11 cellular contexts compared by ENCODE assay signal in genomic region chr6:155493026-155493693, GRCh38. TPM values are rescaled to one million over a fixed set of nuclear protein-coding genes. Genes with fewer than 3 reads are reported as not detected.
DNase-seq lines count a peak whose midpoint lies in the region; ATAC-seq and TF ChIP-seq lines count a peak whose summit lies in the region.
"Had no signal": no experiment of that assay in that cellular context is flagged by ENCODE, and none has a peak within 500 bp of the region (broad histone marks: within the 10 kb centered on the region; RNA-seq: fewer than 3 reads in every experiment).

No MANE protein-coding gene starts in this region.

- peaks cover 42% of the 10 kb centered on the region for H3F3A ChIP-seq in SK-N-SH (replicated peaks; ENCODE audit: insufficient read depth)

- no peak overlapping the region for H3K4me3 Mint-ChIP-seq in stimulated activated effector memory CD8-positive, alpha-beta T cell treated with anti-CD3 and anti-CD28 coated beads, Interleukin-12 subunit alpha, Interleukin-12 subunit beta, amount 100 ng/mL, for 72 hours
- H3K4me3 Mint-ChIP-seq: central memory CD8-positive, alpha-beta T cell; natural killer cell treated with Interleukin-12 subunit alpha and Interleukin-12 subunit beta and Interleukin-15 and Interleukin-18, amount 100 ng/mL, for 72 hours had no signal

- H3K9me3 Mint-ChIP-seq in stimulated activated effector memory CD8-positive, alpha-beta T cell treated with anti-CD3 and anti-CD28 coated beads, Interleukin-12 subunit alpha, Interleukin-12 subunit beta, amount 100 ng/mL, for 72 hours: peaks cover 4% of the 10 kb centered on the region

- H3K27me3 ChIP-seq in SK-N-SH (ENCODE audit: insufficient read depth): no peaks in the 10 kb centered on the region
- no peaks in the 10 kb centered on the region for H3K27me3 ChIP-seq in brain microvascular endothelial cell (replicated peaks)
- H3K27me3 ChIP-seq in thoracic aorta (replicated peaks; ENCODE audit: insufficient read depth): no peaks in the 10 kb centered on the region
- H3K27me3 ChIP-seq: MG63 had no signal

- in situ Hi-C loops in brain microvascular endothelial cell (cut with HindIII; ENCODE audit: low pct_ligation_motif_present, low sequenced_read_pairs): no loop called here

- no peaks in the 10 kb centered on the region for H3K9me2 ChIP-seq in SK-N-SH

- no peak overlapping the region for H3K27ac Mint-ChIP-seq in stimulated activated effector memory CD8-positive, alpha-beta T cell treated with anti-CD3 and anti-CD28 coated beads, Interleukin-12 subunit alpha, Interleukin-12 subunit beta, amount 100 ng/mL, for 72 hours
- H3K27ac Mint-ChIP-seq: natural killer cell treated with Interleukin-12 subunit alpha and Interleukin-12 subunit beta and Interleukin-15 and Interleukin-18, amount 100 ng/mL, for 72 hours had no signal

- no peak overlapping the region for H3K4me3 ChIP-seq in SK-N-SH (ENCODE audit: low read depth in 2 of 2, low read length in 1 of 2)
- H3K4me3 ChIP-seq in brain microvascular endothelial cell (ENCODE audit: low read depth, low read length): no peak overlapping the region
- no peak overlapping the region for H3K4me3 ChIP-seq in thoracic aorta
- H3K4me3 ChIP-seq: MG63 had no signal

- H3K36me3 ChIP-seq in SK-N-SH (replicated peaks in 1 of 2; ENCODE audit: control insufficient read depth in 1 of 2, insufficient read depth in 2 of 2, low read length in 1 of 2) (no peaks in the 10 kb centered on the region), brain microvascular endothelial cell (replicated peaks) (no peaks in the 10 kb centered on the region), thoracic aorta (no peaks in the 10 kb centered on the region)
- H3K36me3 ChIP-seq: MG63 had no signal

- H3K36me3 Mint-ChIP-seq in stimulated activated effector memory CD8-positive, alpha-beta T cell treated with anti-CD3 and anti-CD28 coated beads, Interleukin-12 subunit alpha, Interleukin-12 subunit beta, amount 100 ng/mL, for 72 hours: no peaks in the 10 kb centered on the region
- H3K36me3 Mint-ChIP-seq: natural killer cell treated with Interleukin-12 subunit alpha and Interleukin-12 subunit beta and Interleukin-15 and Interleukin-18, amount 100 ng/mL, for 72 hours had no signal

- TF ChIP-seq EP300 in SK-N-SH (IDR thresholded peaks at IDR 0.05; ENCODE audit: borderline replicate concordance in 1 of 2, low read depth in 1 of 2, low read length in 1 of 2): no peak

- POLR2A ChIA-PET in SK-N-SH (lab: Yijun Ruan, JAX): no interaction called here

- H3K4me1 ChIP-seq in SK-N-SH (ENCODE audit: control insufficient read depth in 1 of 2, insufficient read depth in 2 of 2, low read depth in 1 of 2, low read length in 1 of 2): peaks cover 2 to 25% of the 10 kb centered on the region in 2 experiments; a peak in 3 of 4 replicates
- H3K4me1 ChIP-seq in thoracic aorta (ENCODE audit: control insufficient read depth in 1 of 2, low read depth in 2 of 2): peaks cover 19 to 29% of the 10 kb centered on the region in 2 donors

- TF ChIP-seq CTCF in SK-N-SH (IDR thresholded peaks at IDR 0.05) (no peak), brain microvascular endothelial cell (IDR thresholded peaks at IDR 0.05; ENCODE audit: low read depth, low read length, missing control alignments) (no peak), thoracic aorta (IDR thresholded peaks at IDR 0.05) (no peak)

- peak overlapping the region; percentile 53; the same call in 1 of the 2 replicates for H3K4me2 ChIP-seq in SK-N-SH

- DNase-seq in SK-N-SH (no peak), brain microvascular endothelial cell (no peak), thoracic aorta (ENCODE audit: low spot score) (no peak), DMS153 (lab: John Stamatoyannopoulos, UW) (no peak), NOMO-1 (lab: John Stamatoyannopoulos, UW; ENCODE audit: unreplicated experiment in 2 of 2) (no peak)
- no peak for DNase-seq in stimulated activated effector memory CD8-positive, alpha-beta T cell treated with anti-CD3 and anti-CD28 coated beads, Interleukin-12 subunit alpha, Interleukin-12 subunit beta, amount 100 ng/mL, for 72 hours (ENCODE audit: low spot score in 2 of 2)

- H3K79me2 ChIP-seq in SK-N-SH (ENCODE audit: insufficient read depth): no peaks in the 10 kb centered on the region

- 0 out of 2 replicates have a peak, but pooled peaks cover 3% of the 10 kb centered on the region for H3K9me3 ChIP-seq in SK-N-SH
- no peaks in the 10 kb centered on the region for H3K9me3 ChIP-seq in thoracic aorta

- ATAC-seq in SK-N-SH treated with all-trans-retinoic acid at 6 μM for 48 hours (no peak), HG02885 (IDR thresholded peaks at IDR 0.05; ENCODE audit: poor library complexity, unreplicated experiment) (peak; percentile 30), thoracic aorta (ENCODE audit: insufficient number of reproducible peaks, low FRiP score, low read depth) (no peak)
- no peak for ATAC-seq in stimulated activated effector memory CD8-positive, alpha-beta T cell treated with anti-CD3 and anti-CD28 coated beads, Interleukin-12 subunit alpha, Interleukin-12 subunit beta, amount 100 ng/mL, for 72 hours
- ATAC-seq: natural killer cell treated with Interleukin-12 subunit alpha and Interleukin-12 subunit beta and Interleukin-15 and Interleukin-18, amount 100 ng/mL, for 72 hours had no signal

- 89% methylated on average over 3 of the region's 3 CpGs for WGBS in SK-N-SH (ENCODE audit: low lambda C conversion rate)

- H4K20me1 ChIP-seq in SK-N-SH (ENCODE audit: insufficient read depth): no peaks in the 10 kb centered on the region

- TF ChIP-seq RAD21 in SK-N-SH (IDR thresholded peaks at IDR 0.05; ENCODE audit: low read length): no peak

- H2AFZ ChIP-seq in SK-N-SH (ENCODE audit: low read depth): peak overlapping the region; percentile 60; the same call in 1 of the 2 replicates

- peaks cover 12% of the 10 kb centered on the region for H3K4me1 Mint-ChIP-seq in stimulated activated effector memory CD8-positive, alpha-beta T cell treated with anti-CD3 and anti-CD28 coated beads, Interleukin-12 subunit alpha, Interleukin-12 subunit beta, amount 100 ng/mL, for 72 hours
- H3K4me1 Mint-ChIP-seq: central memory CD8-positive, alpha-beta T cell had no signal

- H3K27ac ChIP-seq in SK-N-SH (ENCODE audit: low read depth in 2 of 2, low read length in 1 of 2): peak overlapping the region; percentile 80 to 97; a peak in 3 of 4 replicates
- H3K27ac ChIP-seq in brain microvascular endothelial cell: peak overlapping the region; percentile 79
- peak overlapping the region; percentile 79 to 85 for H3K27ac ChIP-seq in thoracic aorta

- CTCF ChIA-PET in SK-N-SH (lab: Yijun Ruan, JAX): interaction anchor here (1.2 to 1.6 kb wide), 3 partner anchors 12 to 166 kb away, joined by 3 read pairs; no protein-coding TSS in a partner anchor

- H3K9ac ChIP-seq in SK-N-SH: peak overlapping the region; percentile 50; the same call in 1 of the 2 replicates

TF ChIP-seq in SK-N-SH, 30 proteins besides CTCF, POLR2A, EP300 and RAD21 (continues in another document):
- no peak for TF ChIP-seq POLR2AphosphoS5 (IDR thresholded peaks at IDR 0.05; ENCODE audit: low read depth, low read length)
- no peak for TF ChIP-seq IRF3 (IDR thresholded peaks at IDR 0.05; ENCODE audit: low read depth, low read length)
- TF ChIP-seq FOSL2 (IDR thresholded peaks at IDR 0.05; ENCODE audit: borderline replicate concordance, low read depth): no peak
- TF ChIP-seq FOXM1 (IDR thresholded peaks at IDR 0.05; ENCODE audit: low read depth): no peak
- TF ChIP-seq, protein P1, sequence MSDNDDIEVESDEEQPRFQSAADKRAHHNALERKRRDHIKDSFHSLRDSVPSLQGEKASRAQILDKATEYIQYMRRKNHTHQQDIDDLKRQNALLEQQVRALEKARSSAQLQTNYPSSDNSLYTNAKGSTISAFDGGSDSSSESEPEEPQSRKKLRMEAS (IDR thresholded peaks at IDR 0.05; ENCODE audit: low read depth): no peak

TF ChIP-seq in SK-N-SH treated with all-trans-retinoic acid at 6 μM for 48 hours, 23 proteins besides CTCF, POLR2A, EP300 and RAD21 (continues in another document):
- TF ChIP-seq, protein P2, sequence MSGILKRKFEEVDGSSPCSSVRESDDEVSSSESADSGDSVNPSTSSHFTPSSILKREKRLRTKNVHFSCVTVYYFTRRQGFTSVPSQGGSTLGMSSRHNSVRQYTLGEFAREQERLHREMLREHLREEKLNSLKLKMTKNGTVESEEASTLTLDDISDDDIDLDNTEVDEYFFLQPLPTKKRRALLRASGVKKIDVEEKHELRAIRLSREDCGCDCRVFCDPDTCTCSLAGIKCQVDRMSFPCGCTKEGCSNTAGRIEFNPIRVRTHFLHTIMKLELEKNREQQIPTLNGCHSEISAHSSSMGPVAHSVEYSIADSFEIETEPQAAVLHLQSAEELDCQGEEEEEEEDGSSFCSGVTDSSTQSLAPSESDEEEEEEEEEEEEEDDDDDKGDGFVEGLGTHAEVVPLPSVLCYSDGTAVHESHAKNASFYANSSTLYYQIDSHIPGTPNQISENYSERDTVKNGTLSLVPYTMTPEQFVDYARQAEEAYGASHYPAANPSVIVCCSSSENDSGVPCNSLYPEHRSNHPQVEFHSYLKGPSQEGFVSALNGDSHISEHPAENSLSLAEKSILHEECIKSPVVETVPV (CRISPR knock-in tag; IDR thresholded peaks at IDR 0.05): no peak
- no peak for TF ChIP-seq TOX (CRISPR knock-in tag; IDR thresholded peaks at IDR 0.05; ENCODE audit: borderline replicate concordance)
- TF ChIP-seq, protein P3, sequence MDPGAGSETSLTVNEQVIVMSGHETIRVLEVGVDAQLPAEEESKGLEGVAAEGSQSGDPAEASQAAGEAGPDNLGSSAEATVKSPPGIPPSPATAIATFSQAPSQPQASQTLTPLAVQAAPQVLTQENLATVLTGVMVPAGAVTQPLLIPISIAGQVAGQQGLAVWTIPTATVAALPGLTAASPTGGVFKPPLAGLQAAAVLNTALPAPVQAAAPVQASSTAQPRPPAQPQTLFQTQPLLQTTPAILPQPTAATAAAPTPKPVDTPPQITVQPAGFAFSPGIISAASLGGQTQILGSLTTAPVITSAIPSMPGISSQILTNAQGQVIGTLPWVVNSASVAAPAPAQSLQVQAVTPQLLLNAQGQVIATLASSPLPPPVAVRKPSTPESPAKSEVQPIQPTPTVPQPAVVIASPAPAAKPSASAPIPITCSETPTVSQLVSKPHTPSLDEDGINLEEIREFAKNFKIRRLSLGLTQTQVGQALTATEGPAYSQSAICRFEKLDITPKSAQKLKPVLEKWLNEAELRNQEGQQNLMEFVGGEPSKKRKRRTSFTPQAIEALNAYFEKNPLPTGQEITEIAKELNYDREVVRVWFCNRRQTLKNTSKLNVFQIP (CRISPR knock-in tag; IDR thresholded peaks at IDR 0.05; ENCODE audit: borderline replicate concordance, low read depth): no peak

RNA-seq across cellular contexts. Expression of gene NOX3, which starts 37.5 kb away (rescaled TPM):
- 0.02 TPM in 1 of 2 replicates, not detected in the other for polyA plus RNA-seq in SK-N-SH (2012; rRNA removed)
- 0.01 and 0.04 TPM in 2 replicates for polyA plus RNA-seq in SK-N-SH (2012; cell fraction: cytosol; rRNA removed)
- 0.06 TPM in 1 of 2 replicates, not detected in the other for polyA plus RNA-seq in SK-N-SH (2012; cell fraction: nucleus; rRNA removed)
- not detected for total RNA-seq in thoracic aorta
- total RNA-seq: natural killer cell treated with Interleukin-12 subunit alpha and Interleukin-12 subunit beta and Interleukin-15 and Interleukin-18, amount 100 ng/mL, for 72 hours had no signal
